8 cellular contexts compared by ENCODE assay signal in the genomic region with DNA sequence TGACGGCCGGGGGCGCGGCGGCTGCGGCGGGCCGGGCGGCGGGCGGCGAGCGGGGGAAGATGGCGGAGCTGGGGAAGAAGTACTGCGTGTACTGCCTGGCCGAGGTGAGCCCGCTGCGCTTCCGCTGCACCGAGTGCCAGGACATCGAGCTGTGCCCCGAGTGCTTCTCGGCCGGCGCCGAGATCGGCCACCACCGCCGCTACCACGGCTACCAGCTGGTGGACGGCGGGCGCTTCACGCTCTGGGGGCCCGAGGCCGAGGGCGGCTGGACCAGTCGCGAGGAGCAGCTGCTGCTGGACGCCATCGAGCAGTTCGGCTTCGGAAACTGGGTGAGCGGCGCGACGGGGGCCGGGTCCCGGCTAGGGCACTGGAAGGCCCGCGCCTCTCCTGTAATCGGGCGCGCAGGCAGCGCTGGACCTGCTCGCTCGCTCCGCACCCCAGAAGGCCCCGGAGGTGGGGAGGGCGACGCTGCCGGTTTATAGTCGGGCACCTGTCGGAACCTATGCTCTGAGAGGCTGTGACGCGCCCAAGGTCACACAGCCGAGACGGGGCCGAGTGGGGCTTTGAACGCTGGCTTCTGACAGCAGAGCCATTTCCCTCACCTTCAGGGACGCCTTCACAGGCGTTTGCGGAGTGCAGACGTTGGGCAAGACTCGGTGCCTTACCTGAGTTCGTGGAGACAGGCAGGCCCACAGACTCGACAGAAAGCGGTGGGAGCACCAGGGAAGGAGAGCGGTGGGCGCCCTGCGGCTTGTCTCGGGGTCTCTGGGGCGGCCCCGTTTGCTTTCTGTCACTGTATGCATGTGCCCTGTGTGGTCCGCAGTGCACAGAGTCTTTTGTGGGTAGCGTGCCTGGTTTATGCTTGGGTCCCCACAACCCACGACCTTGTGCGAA. TPM values are rescaled to one million over a fixed set of nuclear protein-coding genes. Genes with fewer than 3 reads are reported as not detected.
A peak's percentile ranks its signal among the peaks of the same experiment; 100 is the strongest.
DNase-seq lines count a peak whose midpoint lies in the region; ATAC-seq, FAIRE-seq and TF ChIP-seq lines count a peak whose summit lies in the region.

No MANE protein-coding gene starts in this region.

- POLR2A ChIA-PET in A549 (lab: Yijun Ruan, JAX): interaction anchor here (0.9 to 2.9 kb wide), 4 partner anchors 9 to 24 kb away, joined by 4 to 19 read pairs (median 4); a partner anchor contains a TSS

- H3K36me3 ChIP-seq in skeletal muscle tissue (ENCODE audit: control insufficient read depth in 3 of 3, insufficient read depth in 3 of 3, low read length in 3 of 3): peaks cover 0 to 6% (median 4%) of the 10 kb centered on the region in 3 donors

- H3K9ac ChIP-seq in skeletal muscle tissue (ENCODE audit: low read depth in 1 of 3, low read length in 3 of 3): peak overlapping the region; percentile 95 to 98 (median 98)

- no peak for TF ChIP-seq POLR2A in A549 (IDR thresholded peaks at IDR 0.05; ENCODE audit: low read length)

- no peak for TF ChIP-seq RAD21 in A549 (conservative IDR thresholded peaks at IDR 0.05 in 1 of 2, IDR thresholded peaks at IDR 0.05 in 1 of 2)

- peak overlapping the region; percentile 96 to 98 for H3K27ac ChIP-seq in A549
- peak overlapping the region; percentile 88 for H3K27ac ChIP-seq in skeletal muscle tissue (ENCODE audit: low read depth, low read length)

- no peak for TF ChIP-seq CTCF in A549 (IDR thresholded peaks at IDR 0.05)

- ATAC-seq in A549 (peak; percentile 45 to 67), GM18870 (IDR thresholded peaks at IDR 0.05; ENCODE audit: unreplicated experiment) (peak; percentile 29), HG03103 (IDR thresholded peaks at IDR 0.05; ENCODE audit: low read depth, unreplicated experiment) (peak; percentile 4)

- peak overlapping the region; percentile 92 for H3K4me2 ChIP-seq in A549

- DNase-seq in A549 (ENCODE audit: low read depth in 1 of 2, low spot score in 1 of 2): peak; percentile 22 to 49
- DNase-seq in SKM-1 treated with dmso at 0.1 percent for 144 hours (lab: John Stamatoyannopoulos, UW; ENCODE audit: unreplicated experiment): peak; percentile 44
- DNase-seq in activated naive CD8-positive, alpha-beta T cell treated with anti-CD3 and anti-CD28 coated beads, Interleukin-2, amount 50 U/mL, for 16 hours (ENCODE audit: low read depth, low spot score): peak; percentile 9
- DNase-seq in hepatic stellate cell (ENCODE audit: low spot score): peak; percentile 66
- DNase-seq in occipital lobe (lab: John Stamatoyannopoulos, UW): no peak

- no peak for FAIRE-seq in A549 (lab: Jason Lieb, UNC)

- WGBS in A549 (ENCODE audit: missing lambda C conversion rate): 8% methylated on average over 15 of the region's 88 CpGs

- CTCF ChIA-PET in A549 (lab: Yijun Ruan, JAX): interaction anchor here (0.7 to 4.3 kb wide), 19 partner anchors 8 to 325 kb away, joined by 3 to 26 read pairs (median 5); no protein-coding TSS in a partner anchor

- H3K4me1 ChIP-seq in A549 (peaks cover 8% of the 10 kb centered on the region; the same call in 2 of the 3 replicates), skeletal muscle tissue (ENCODE audit: control insufficient read depth in 3 of 3, insufficient read depth in 3 of 3, low read length in 3 of 3) (peaks cover 51 to 63% (median 57%) of the 10 kb centered on the region in 3 donors)

- H3K27me3 ChIP-seq in skeletal muscle tissue (ENCODE audit: control insufficient read depth in 3 of 3, insufficient read depth in 3 of 3, low read length in 3 of 3): no peaks in the 10 kb centered on the region

- no peak for TF ChIP-seq EP300 in A549 (IDR thresholded peaks at IDR 0.05)

- H3K4me3 ChIP-seq in A549 (peak overlapping the region; percentile 99), skeletal muscle tissue (ENCODE audit: low read length in 3 of 3) (peak overlapping the region; percentile 91 to 99 (median 92))

- no peaks in the 10 kb centered on the region for H3K9me3 ChIP-seq in A549
- no peaks in the 10 kb centered on the region for H3K9me3 ChIP-seq in skeletal muscle tissue (ENCODE audit: control insufficient read depth in 3 of 3, low read length in 3 of 3)

TF ChIP-seq in A549, 52 proteins besides CTCF, POLR2A, EP300 and RAD21:
- TF ChIP-seq NFE2L2 (conservative IDR thresholded peaks at IDR 0.05; ENCODE audit: low read length) (no peak), ZC3H11A (IDR thresholded peaks at IDR 0.05) (no peak), TP53 (CRISPR knock-in tag; IDR thresholded peaks at IDR 0.05) (no peak)
- TF ChIP-seq, protein P1, sequence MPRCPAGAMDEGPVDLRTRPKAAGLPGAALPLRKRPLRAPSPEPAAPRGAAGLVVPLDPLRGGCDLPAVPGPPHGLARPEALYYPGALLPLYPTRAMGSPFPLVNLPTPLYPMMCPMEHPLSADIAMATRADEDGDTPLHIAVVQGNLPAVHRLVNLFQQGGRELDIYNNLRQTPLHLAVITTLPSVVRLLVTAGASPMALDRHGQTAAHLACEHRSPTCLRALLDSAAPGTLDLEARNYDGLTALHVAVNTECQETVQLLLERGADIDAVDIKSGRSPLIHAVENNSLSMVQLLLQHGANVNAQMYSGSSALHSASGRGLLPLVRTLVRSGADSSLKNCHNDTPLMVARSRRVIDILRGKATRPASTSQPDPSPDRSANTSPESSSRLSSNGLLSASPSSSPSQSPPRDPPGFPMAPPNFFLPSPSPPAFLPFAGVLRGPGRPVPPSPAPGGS (IDR thresholded peaks at IDR 0.05): no peak

RNA-seq across cellular contexts. Expression of a gene that starts 0.6 kb away (rescaled TPM):
- 6.0 and 6.7 TPM in 2 replicates for polyA plus RNA-seq in A549 (2011; rRNA removed)
- polyA plus RNA-seq in A549 (2012; cell fraction: cytosol; rRNA removed): 6.1 and 7.6 TPM in 2 replicates
- polyA plus RNA-seq in A549 (2012; cell fraction: nucleus; rRNA removed): 8.1 and 10.8 TPM in 2 replicates
- 10.1 to 11.3 TPM (median 10.8 TPM) in 3 replicates for polyA plus RNA-seq in A549 (2017; fragmentation: RNase III; extraction: RNeasy Plus Mini Kit Qiagen cat#74134 plus additional on column Dnase treatment)
- polyA minus RNA-seq in A549 (2011; rRNA and poly(A)+ RNA removed): 5.1 and 6.1 TPM in 2 replicates
- total RNA-seq in skeletal muscle tissue: 19.3 TPM
- total RNA-seq in occipital lobe: 21.7 TPM

RNA-seq across cellular contexts. Expression of a gene that starts 24.1 kb away (rescaled TPM):
- polyA plus RNA-seq in A549 (2011; rRNA removed): 50.9 and 72.0 TPM in 2 replicates
- polyA plus RNA-seq in A549 (2012; cell fraction: cytosol; rRNA removed): 32.5 and 40.2 TPM in 2 replicates
- 14.1 and 17.2 TPM in 2 replicates for polyA plus RNA-seq in A549 (2012; cell fraction: nucleus; rRNA removed)
- 45.5 to 57.6 TPM (median 46.2 TPM) in 3 replicates for polyA plus RNA-seq in A549 (2017; fragmentation: RNase III; extraction: RNeasy Plus Mini Kit Qiagen cat#74134 plus additional on column Dnase treatment)
- 21.4 and 24.1 TPM in 2 replicates for polyA minus RNA-seq in A549 (2011; rRNA and poly(A)+ RNA removed)
- total RNA-seq in skeletal muscle tissue: 19.3 TPM
- total RNA-seq in occipital lobe: 17.3 TPM

Comparison
In these comparisons a context has a peak if more than half of its experiments do, and no peak if none do; other contexts are left out.
1. ATAC-seq: peak in every context shown above with its lines; median percentile 56 in A549; 29 in GM18870; 4 in HG03103.